ENCODE assay signal across 8 cellular contexts in genomic region chr6:138287144-138287955, GRCh38.
DNase-seq lines count a peak whose midpoint lies in the region; TF ChIP-seq lines count a peak whose summit lies in the region.

No MANE protein-coding gene starts in this region.

- no peaks in the 10 kb centered on the region for H3K9me3 ChIP-seq in ascending aorta

- no peak overlapping the region for H3K4me3 ChIP-seq in ascending aorta

- H3K27me3 Mint-ChIP-seq in T-helper 2 cell treated with Interferon-gamma antibody and Interleukin-4, amounts not matched to agents 5 μg/mL and 100 μg/mL, for 36 hours (ENCODE audit: low read depth): no peaks in the 10 kb centered on the region

- H3K4me3 Mint-ChIP-seq in T-helper 2 cell treated with Interferon-gamma antibody and Interleukin-4, amounts not matched to agents 5 μg/mL and 100 μg/mL, for 36 hours: no peak overlapping the region

- peak in 2 of 3 experiments; percentile 31 to 40 for TF ChIP-seq CTCF in ascending aorta (IDR thresholded peaks at IDR 0.05)

- intact Hi-C loops in ascending aorta (cut with DNase I): loop anchor here (5.0 kb wide), 1 partner anchor 170 kb away; no protein-coding TSS in a partner anchor

- no peaks in the 10 kb centered on the region for H3K4me1 Mint-ChIP-seq in T-helper 2 cell treated with Interferon-gamma antibody and Interleukin-4, amounts not matched to agents 5 μg/mL and 100 μg/mL, for 36 hours (ENCODE audit: low read depth)

- H3K9me3 Mint-ChIP-seq in T-helper 2 cell treated with Interferon-gamma antibody and Interleukin-4, amounts not matched to agents 5 μg/mL and 100 μg/mL, for 36 hours: no peaks in the 10 kb centered on the region

- no peak overlapping the region for H3K27ac ChIP-seq in ascending aorta

- no peaks in the 10 kb centered on the region for H3K36me3 Mint-ChIP-seq in T-helper 2 cell treated with Interferon-gamma antibody and Interleukin-4, amounts not matched to agents 5 μg/mL and 100 μg/mL, for 36 hours (ENCODE audit: low read depth)

- no peaks in the 10 kb centered on the region for H3K4me1 ChIP-seq in ascending aorta

- H3K27ac Mint-ChIP-seq in T-helper 2 cell treated with Interferon-gamma antibody and Interleukin-4, amounts not matched to agents 5 μg/mL and 100 μg/mL, for 36 hours: no peak overlapping the region

- peak in 4 of 5 experiments; percentile 12 to 34 (median 20) for DNase-seq in T-helper 2 cell
- DNase-seq in T-helper 2 cell treated with Interferon-gamma antibody and Interleukin-4, amounts not matched to agents 5 μg/mL and 100 μg/mL, for 36 hours (ENCODE audit: low spot score): no peak
- DNase-seq in HK-2 (ENCODE audit: unreplicated experiment): peak; percentile 28
- DNase-seq in RPMI8226: peak; percentile 64
- no peak for DNase-seq in ascending aorta (ENCODE audit: low spot score in 2 of 2)
- DNase-seq in kidney glomerular epithelial cell (lab: John Stamatoyannopoulos, UW): peak; percentile 3
- peak in 5 of 6 experiments; percentile 1 to 23 (median 5) for DNase-seq in stimulated activated naive CD4-positive, alpha-beta T cell (lab: John Stamatoyannopoulos, UW)
- no peak for DNase-seq in Ammon's horn (ENCODE audit: low spot score)

- H3K27me3 ChIP-seq in ascending aorta: no peaks in the 10 kb centered on the region

- no peaks in the 10 kb centered on the region for H3K36me3 ChIP-seq in ascending aorta

Comparison
In these comparisons a context has a peak if more than half of its experiments do, and no peak if none do; other contexts are left out.
1. DNase-seq: peak in T-helper 2 cell (4 of 5), HK-2 (single experiment), RPMI8226 (single experiment), kidney glomerular epithelial cell (single experiment) and stimulated activated naive CD4-positive, alpha-beta T cell (5 of 6); none in T-helper 2 cell treated with Interferon-gamma antibody and Interleukin-4, amounts not matched to agents 5 μg/mL and 100 μg/mL, for 36 hours (single experiment), ascending aorta (0 of 2) and Ammon's horn (single experiment).